ENCODE assay signal across 13 cellular contexts in the genomic region with DNA sequence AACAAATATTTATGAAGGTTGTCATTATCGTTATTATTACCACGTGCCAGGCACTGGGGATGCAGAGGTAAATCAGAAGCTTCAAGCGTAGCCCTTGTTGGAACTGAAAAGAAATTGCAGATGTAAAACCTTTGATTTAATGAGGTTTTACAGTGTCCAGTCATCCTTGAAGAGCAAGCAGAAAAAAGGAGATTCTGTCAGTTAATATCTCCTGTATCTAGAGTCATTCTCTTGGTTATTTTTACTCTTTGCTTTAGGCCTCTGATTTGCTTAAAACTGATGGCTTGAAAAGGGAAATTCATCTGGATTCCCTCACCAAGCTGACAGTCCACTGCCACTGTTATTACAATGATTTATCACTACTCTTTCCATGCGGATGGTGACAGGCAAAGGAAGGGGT.
A peak's percentile ranks its signal among the peaks of the same experiment; 100 is the strongest.
DNase-seq lines count a peak whose midpoint lies in the region; ATAC-seq, FAIRE-seq and TF ChIP-seq lines count a peak whose summit lies in the region.
"Had no signal": no experiment of that assay in that cellular context is flagged by ENCODE, and none has a peak within 500 bp of the region (broad histone marks: within the 10 kb centered on the region; RNA-seq: fewer than 3 reads in every experiment).

No MANE protein-coding gene starts in this region.

- H3K9me3 ChIP-seq in cardiac muscle cell (ENCODE audit: low read depth) (no peaks in the 10 kb centered on the region), right cardiac atrium (ENCODE audit: control insufficient read depth, low read length) (no peaks in the 10 kb centered on the region), OCI-LY3 (ENCODE audit: insufficient read depth, low read length) (no peaks in the 10 kb centered on the region), neural progenitor cell (ENCODE audit: low read depth) (no peaks in the 10 kb centered on the region), HepG2 (ENCODE audit: low read length) (no peaks in the 10 kb centered on the region)

- H3K4ac ChIP-seq in mesendoderm (ENCODE audit: low read depth, low read length) = no peak overlapping the region

- CTCF ChIA-PET in HepG2 (lab: Yijun Ruan, JAX; ENCODE audit: low intra/inter-chr PET ratio, low total read pairs) = no interaction called here

- H3K4me1 Mint-ChIP-seq in neural progenitor cell = no peaks in the 10 kb centered on the region
- H3K4me1 Mint-ChIP-seq: CD4-positive, alpha-beta memory T cell had no signal

- no peaks in the 10 kb centered on the region for H3K36me3 Mint-ChIP-seq in neural progenitor cell
- H3K36me3 Mint-ChIP-seq: CD4-positive, alpha-beta memory T cell had no signal

- peak overlapping the region; percentile 55 for H2BK120ac ChIP-seq in mesendoderm (ENCODE audit: low read depth, low read length)

- H3K27ac Mint-ChIP-seq in neural progenitor cell = no peak overlapping the region
- H3K27ac Mint-ChIP-seq: CD4-positive, alpha-beta memory T cell; GM23338 had no signal

- no peak overlapping the region for H3K4me3 ChIP-seq in cardiac muscle cell
- H3K4me3 ChIP-seq in right cardiac atrium (ENCODE audit: low read length) = no peak overlapping the region
- H3K4me3 ChIP-seq in OCI-LY3 (ENCODE audit: low read length) = peak overlapping the region; percentile 21; the same call in 1 of the 2 replicates
- H3K4me3 ChIP-seq in mesendoderm (ENCODE audit: low read length) = no peak overlapping the region
- H3K4me3 ChIP-seq in neural progenitor cell = no peak overlapping the region
- no peak overlapping the region for H3K4me3 ChIP-seq in HepG2 (replicated peaks in 1 of 3; ENCODE audit: insufficient read depth in 1 of 3, low read depth in 2 of 3, low read length in 3 of 3)
- H3K4me3 ChIP-seq: GM12878, GM23338 had no signal

- H3K4me3 Mint-ChIP-seq in neural progenitor cell = no peak overlapping the region
- H3K4me3 Mint-ChIP-seq: CD4-positive, alpha-beta memory T cell; GM23338 had no signal

- no peak overlapping the region for H4K5ac ChIP-seq in mesendoderm (ENCODE audit: low read length)

- no peak for TF ChIP-seq RAD21 in HepG2 (CRISPR knock-in tag; IDR thresholded peaks at IDR 0.05)

- no peaks in the 10 kb centered on the region for H3K79me1 ChIP-seq in mesendoderm (ENCODE audit: low read length)

- FAIRE-seq in HepG2 (lab: Jason Lieb, UNC) = no peak
- FAIRE-seq: GM12878 had no signal

- H3K27me3 ChIP-seq in cardiac muscle cell (no peaks in the 10 kb centered on the region), right cardiac atrium (ENCODE audit: control insufficient read depth, insufficient read depth) (no peaks in the 10 kb centered on the region), OCI-LY3 (ENCODE audit: low read depth, low read length) (no peaks in the 10 kb centered on the region), mesendoderm (ENCODE audit: insufficient read depth, low read length, poor library complexity) (no peaks in the 10 kb centered on the region), neural progenitor cell (no peaks in the 10 kb centered on the region), HepG2 (ENCODE audit: control insufficient read depth in 1 of 2, insufficient read depth in 2 of 2, low read length in 2 of 2) (peaks cover 0 to 4% of the 10 kb centered on the region in 2 experiments; a peak in 1 of 5 replicates)

- no peak for TF ChIP-seq EP300 in HepG2 (IDR thresholded peaks at IDR 0.05; ENCODE audit: low read depth in 2 of 2, low read length in 2 of 2)
- no peak for TF ChIP-seq EP300 in HepG2 (CRISPR knock-in tag; IDR thresholded peaks at IDR 0.05; ENCODE audit: borderline replicate concordance)

- H2BK15ac ChIP-seq in mesendoderm (replicated peaks; ENCODE audit: low read depth) = no peak overlapping the region

- peak overlapping the region; percentile 63 for H3K56ac ChIP-seq in mesendoderm (ENCODE audit: low read length)

- H2BK5ac ChIP-seq in mesendoderm (ENCODE audit: low read length) = peak overlapping the region; percentile 66

- POLR2A ChIA-PET in HepG2 (lab: Yijun Ruan, JAX) = no interaction called here

- no peaks in the 10 kb centered on the region for H3K9me3 Mint-ChIP-seq in neural progenitor cell
- H3K9me3 Mint-ChIP-seq: GM23338 had no signal

- no peak overlapping the region for H4K8ac ChIP-seq in mesendoderm (ENCODE audit: low read depth, low read length)

- DNase-seq in cardiac muscle cell (ENCODE audit: low read depth in 1 of 2, low spot score in 1 of 2) = no peak
- no peak for DNase-seq in right cardiac atrium
- DNase-seq in mesendoderm = no peak
- DNase-seq in NCI-H510A (lab: John Stamatoyannopoulos, UW) = no peak
- no peak for DNase-seq in neural progenitor cell (ENCODE audit: low spot score)
- no peak for DNase-seq in HepG2 (ENCODE audit: low spot score)
- DNase-seq: ACHN; CD4-positive, alpha-beta memory T cell; H7 had no signal

- BruUV-seq in HepG2 (replicated peaks; lab: Mats Ljungman, UMichigan) = no TSS peak

- H3K36me3 ChIP-seq in cardiac muscle cell (no peaks in the 10 kb centered on the region), OCI-LY3 (replicated peaks; ENCODE audit: low read depth, low read length) (no peaks in the 10 kb centered on the region), mesendoderm (ENCODE audit: control insufficient read depth, insufficient read depth, low read length) (no peaks in the 10 kb centered on the region), neural progenitor cell (no peaks in the 10 kb centered on the region), HepG2 (replicated peaks in 1 of 2; ENCODE audit: control insufficient read depth in 1 of 2, insufficient read depth in 2 of 2, low read length in 2 of 2) (no peaks in the 10 kb centered on the region)

- intact Hi-C loops in right cardiac atrium (cut with DNase I) (no loop called here), HepG2 (cut with micrococcal nuclease; ENCODE audit: unreplicated experiment) (no loop called here)

- H3K4me1 ChIP-seq in cardiac muscle cell (ENCODE audit: low read depth) = peaks cover 27% of the 10 kb centered on the region
- no peaks in the 10 kb centered on the region for H3K4me1 ChIP-seq in right cardiac atrium (ENCODE audit: control insufficient read depth, insufficient read depth, low read length)
- H3K4me1 ChIP-seq in OCI-LY3 (ENCODE audit: low read length) = peaks cover 22% of the 10 kb centered on the region
- H3K4me1 ChIP-seq in mesendoderm (ENCODE audit: control insufficient read depth, low read depth, low read length) = peaks cover 6% of the 10 kb centered on the region
- H3K4me1 ChIP-seq in neural progenitor cell = no peaks in the 10 kb centered on the region
- H3K4me1 ChIP-seq in HepG2 (ENCODE audit: insufficient read depth, low read length) = no peaks in the 10 kb centered on the region

- TF ChIP-seq CTCF in cardiac muscle cell (IDR thresholded peaks at IDR 0.05; ENCODE audit: low read depth, low read length) = no peak
- no peak for TF ChIP-seq CTCF in OCI-LY3 (IDR thresholded peaks at IDR 0.05; ENCODE audit: low read depth, low read length)
- no peak for TF ChIP-seq CTCF in neural progenitor cell (IDR thresholded peaks at IDR 0.05)
- no peak for TF ChIP-seq CTCF in HepG2 (CRISPR knock-in tag; IDR thresholded peaks at IDR 0.05)

- no peak for ATAC-seq in right cardiac atrium
- ATAC-seq in HepG2 = no peak
- ATAC-seq: GM12878, GM23338 had no signal

- H3K27me3 Mint-ChIP-seq in neural progenitor cell (ENCODE audit: insufficient read depth, low read depth) = peaks cover 3% of the 10 kb centered on the region

- H3K9ac ChIP-seq in OCI-LY3 (ENCODE audit: low read length) = no peak overlapping the region
- H3K9ac ChIP-seq in mesendoderm (ENCODE audit: low read length) = no peak overlapping the region
- H3K9ac ChIP-seq in neural progenitor cell = no peak overlapping the region
- H3K9ac ChIP-seq in HepG2 (ENCODE audit: insufficient read depth, low read depth, low read length) = no peak overlapping the region

- H3K79me2 ChIP-seq in OCI-LY3 (ENCODE audit: low read length) = no peaks in the 10 kb centered on the region
- H3K79me2 ChIP-seq in mesendoderm (ENCODE audit: control insufficient read depth, insufficient read depth, low read length) = no peaks in the 10 kb centered on the region
- no peaks in the 10 kb centered on the region for H3K79me2 ChIP-seq in neural progenitor cell (ENCODE audit: low read depth)
- no peaks in the 10 kb centered on the region for H3K79me2 ChIP-seq in HepG2 (ENCODE audit: insufficient read depth, low read length)

- peak overlapping the region; percentile 50 for H3K4me2 ChIP-seq in OCI-LY3 (ENCODE audit: low read length)
- H3K4me2 ChIP-seq in mesendoderm (ENCODE audit: low read length) = no peak overlapping the region
- H3K4me2 ChIP-seq in neural progenitor cell = no peak overlapping the region
- H3K4me2 ChIP-seq in HepG2 (ENCODE audit: low read depth, low read length) = no peak overlapping the region
- H3K4me2 ChIP-seq: GM23338 had no signal

- H3K27ac ChIP-seq in cardiac muscle cell (peak overlapping the region; percentile 68), right cardiac atrium (ENCODE audit: low read length) (no peak overlapping the region), OCI-LY3 (ENCODE audit: low read length) (peak overlapping the region; percentile 61), mesendoderm (ENCODE audit: low read depth, low read length) (peak overlapping the region; percentile 1), neural progenitor cell (no peak overlapping the region), HepG2 (ENCODE audit: extremely low read length, insufficient read depth, low read length) (no peak overlapping the region)
- H3K27ac ChIP-seq: C4-2B had no signal

- H3K18ac ChIP-seq in mesendoderm (ENCODE audit: low read length) = peak overlapping the region; percentile 75

- no peaks in the 10 kb centered on the region for H3F3A ChIP-seq in neural progenitor cell (ENCODE audit: low read depth)

- H2AFZ ChIP-seq in OCI-LY3 (ENCODE audit: low read depth, low read length) (no peak overlapping the region), neural progenitor cell (replicated peaks) (no peak overlapping the region), HepG2 (ENCODE audit: low read length) (no peak overlapping the region)
- H2AFZ ChIP-seq: GM23338 had no signal

- no peak overlapping the region for H3K23ac ChIP-seq in mesendoderm (ENCODE audit: low read length)

- H2AK5ac ChIP-seq in mesendoderm (ENCODE audit: low read length) = peak overlapping the region; percentile 80

- TF ChIP-seq POLR2A in HepG2 (IDR thresholded peaks at IDR 0.05; ENCODE audit: insufficient read depth in 1 of 2, low read depth in 2 of 2, low read length in 2 of 2) = no peak

- in situ Hi-C loops in HepG2 (cut with HindIII; ENCODE audit: extremely low pct_ligation_motif_present, low pct_unique_long_range_greater_than_20kb) = no loop called here

- H4K20me1 ChIP-seq in OCI-LY3 (ENCODE audit: insufficient read depth, low read length) (no peaks in the 10 kb centered on the region), neural progenitor cell (ENCODE audit: low read depth) (no peaks in the 10 kb centered on the region), HepG2 (ENCODE audit: insufficient read depth, low read length) (no peaks in the 10 kb centered on the region)

- 88% methylated on average over 4 of the region's 4 CpGs for WGBS in right cardiac atrium
- WGBS in mesendoderm (ENCODE audit: extremely low coverage, insufficient coverage, low lambda C conversion rate) = no CpG with 5 or more reads among the region's 4 CpGs
- 25% methylated on average over 4 of the region's 4 CpGs for WGBS in HepG2 (ENCODE audit: low lambda C conversion rate)

TF ChIP-seq in HepG2, 621 proteins besides CTCF, POLR2A, EP300 and RAD21 (continues in another document):
- no peak for TF ChIP-seq ZSCAN21 (CRISPR knock-in tag; IDR thresholded peaks at IDR 0.05; ENCODE audit: borderline replicate concordance)
- TF ChIP-seq ZNF746 (CRISPR knock-in tag; IDR thresholded peaks at IDR 0.05) = no peak

Comparison
In these comparisons a context has a peak if more than half of its experiments do, and no peak if none do; other contexts are left out.
1. H3K27ac ChIP-seq: peak in cardiac muscle cell (single experiment), OCI-LY3 (single experiment) and mesendoderm (single experiment); none in right cardiac atrium (single experiment), neural progenitor cell (single experiment) and HepG2 (single experiment).